37 cellular contexts compared by ENCODE assay signal in genomic region chr12:19303496-19303895, GRCh38.
"Had no signal": no experiment of that assay in that cellular context is flagged by ENCODE, and none has a peak within 500 bp of the region (broad histone marks: within the 10 kb centered on the region; RNA-seq: fewer than 3 reads in every experiment).

No MANE protein-coding gene starts in this region.

- DNase-seq: activated B cell treated with CpG ODN at 0.5 μM for 24 hours; activated CD4-positive, alpha-beta memory T cell treated with anti-CD3 and anti-CD28 coated beads for 36 hours; activated CD4-positive, alpha-beta T cell treated with anti-CD3 and anti-CD28 coated beads for 4 hours; activated CD4-positive, alpha-beta T cell treated with anti-CD3 and anti-CD28 coated beads, Interleukin-2, amount 10 ng/mL, durations not matched to agents 24 days and 14 days; activated CD4-positive, alpha-beta T cell treated with anti-CD3 and anti-CD28 coated beads, Interleukin-2, amount 50 U/mL, for 1 hour; activated CD4-positive, alpha-beta T cell treated with anti-CD3 and anti-CD28 coated beads, Interleukin-2, amount 50 U/mL, for 4 hours; activated CD4-positive, CD25-positive, alpha-beta regulatory T cell treated with anti-CD3 and anti-CD28 coated beads, Interleukin-2, amount 50 U/mL, for 72 hours; activated CD8-positive, alpha-beta memory T cell treated with anti-CD3 and anti-CD28 coated beads, Interleukin-2, amount 50 U/mL, for 4 hours; activated CD8-positive, alpha-beta T cell treated with anti-CD3 and anti-CD28 coated beads for 36 hours; activated effector memory CD4-positive, alpha-beta T cell treated with anti-CD3 and anti-CD28 coated beads, Interleukin-2, amount 50 U/mL, for 16 hours; activated gamma-delta T cell treated with Interleukin-2 at 50 U/mL for 16 hours; activated naive CD4-positive, alpha-beta T cell; activated naive CD4-positive, alpha-beta T cell treated with anti-CD3 and anti-CD28 coated beads for 36 hours; activated naive CD4-positive, alpha-beta T cell treated with anti-CD3 and anti-CD28 coated beads, Interleukin-2, amount 50 U/mL, for 16 hours; activated naive CD8-positive, alpha-beta T cell treated with anti-CD3 and anti-CD28 coated beads for 36 hours; activated T-cell treated with anti-CD3 and anti-CD28 coated beads for 4 hours; activated T-cell treated with anti-CD3 and anti-CD28 coated beads, Interleukin-2, amount 50 U/mL, for 1 hour; activated T-cell treated with anti-CD3 and anti-CD28 coated beads, Interleukin-2, amount 50 U/mL, for 4 hours; activated T-cell treated with anti-CD3 and anti-CD28 coated beads, Interleukin-2, amount 50 U/mL, for 72 hours; amygdala; anterior cingulate cortex; caudate nucleus; T-helper 1 cell; T-helper 2 cell; T-helper 9 cell; WERI-Rb-1 had no signal

- H3K27ac Mint-ChIP-seq: activated B cell treated with CpG ODN at 0.5 μM for 24 hours; activated CD4-positive, alpha-beta memory T cell treated with anti-CD3 and anti-CD28 coated beads for 36 hours; activated CD4-positive, alpha-beta T cell treated with anti-CD3 and anti-CD28 coated beads, Interleukin-2, amount 10 ng/mL, durations not matched to agents 24 days and 14 days; activated CD8-positive, alpha-beta T cell treated with anti-CD3 and anti-CD28 coated beads for 36 hours; activated naive CD4-positive, alpha-beta T cell treated with anti-CD3 and anti-CD28 coated beads for 36 hours; activated naive CD4-positive, alpha-beta T cell treated with anti-CD3 and anti-CD28 coated beads, Interleukin-2, amount 50 U/mL, for 72 hours; activated naive CD8-positive, alpha-beta T cell treated with anti-CD3 and anti-CD28 coated beads for 36 hours; activated T-cell treated with anti-CD3 and anti-CD28 coated beads, Interleukin-2, amount 50 U/mL, for 72 hours; activated T-helper 1 cell treated with anti-CD3 and anti-CD28 coated beads, Interleukin-12 subunit alpha, Interleukin-12 subunit beta, Interleukin-2, Interleukin-4 antibody, amounts not matched to agents 30 ng/mL and 10 ng/mL and 1 ng/mL, durations not matched to agents 14 hours and 24 hours and 36 hours; activated T-helper 17 cell treated with anti-CD3 and anti-CD28 coated beads, Interleukin-2, amount 50 U/mL, for 72 hours; brain; T-helper 1 cell treated with Interleukin-12 subunit alpha and Interleukin-12 subunit beta and Interleukin-4 antibody, amounts not matched to agents 30 μg/mL and 1 μg/mL, for 36 hours; T-helper 2 cell treated with Interferon-gamma antibody and Interleukin-4, amounts not matched to agents 5 μg/mL and 100 μg/mL, for 36 hours had no signal

- H3K4me3 Mint-ChIP-seq: activated B cell treated with CpG ODN at 0.5 μM for 24 hours; activated CD4-positive, alpha-beta memory T cell treated with anti-CD3 and anti-CD28 coated beads for 36 hours; activated CD4-positive, alpha-beta T cell treated with anti-CD3 and anti-CD28 coated beads, Interleukin-2, amount 10 ng/mL, durations not matched to agents 24 days and 14 days; activated CD8-positive, alpha-beta T cell treated with anti-CD3 and anti-CD28 coated beads for 36 hours; activated naive CD4-positive, alpha-beta T cell treated with anti-CD3 and anti-CD28 coated beads for 36 hours; activated naive CD8-positive, alpha-beta T cell treated with anti-CD3 and anti-CD28 coated beads for 36 hours; activated T-cell treated with anti-CD3 and anti-CD28 coated beads, Interleukin-2, amount 50 U/mL, for 4 hours; activated T-cell treated with anti-CD3 and anti-CD28 coated beads, Interleukin-2, amount 50 U/mL, for 72 hours; activated T-helper 1 cell treated with anti-CD3 and anti-CD28 coated beads, Interleukin-12 subunit alpha, Interleukin-12 subunit beta, Interleukin-2, Interleukin-4 antibody, amounts not matched to agents 30 ng/mL and 10 ng/mL and 1 ng/mL, durations not matched to agents 14 hours and 24 hours and 36 hours; activated T-helper 17 cell treated with anti-CD3 and anti-CD28 coated beads, Interleukin-2, amount 50 U/mL, for 72 hours; brain; central memory CD8-positive, alpha-beta T cell; T-helper 1 cell treated with Interleukin-12 subunit alpha and Interleukin-12 subunit beta and Interleukin-4 antibody, amounts not matched to agents 30 μg/mL and 1 μg/mL, for 36 hours; T-helper 2 cell treated with Interferon-gamma antibody and Interleukin-4, amounts not matched to agents 5 μg/mL and 100 μg/mL, for 36 hours had no signal

- ATAC-seq: activated CD8-positive, alpha-beta T cell treated with anti-CD3 and anti-CD28 coated beads for 36 hours; activated naive CD4-positive, alpha-beta T cell treated with anti-CD3 and anti-CD28 coated beads, Interleukin-2, amount 50 U/mL, for 72 hours; activated T-cell treated with anti-CD3 and anti-CD28 coated beads, Interleukin-2, amount 50 U/mL, for 4 hours; activated T-cell treated with anti-CD3 and anti-CD28 coated beads, Interleukin-2, amount 50 U/mL, for 72 hours; activated T-helper 17 cell treated with anti-CD3 and anti-CD28 coated beads, Interleukin-2, amount 50 U/mL, for 72 hours had no signal

- H3K27me3 ChIP-seq: ascending aorta, cardiac muscle cell had no signal

- H3K4me1 ChIP-seq: ascending aorta had no signal

- H3K27ac ChIP-seq: ascending aorta, cardiac muscle cell, WERI-Rb-1 had no signal

- H3K36me3 Mint-ChIP-seq: activated naive CD4-positive, alpha-beta T cell treated with anti-CD3 and anti-CD28 coated beads, Interleukin-2, amount 50 U/mL, for 72 hours; activated naive CD8-positive, alpha-beta T cell treated with anti-CD3 and anti-CD28 coated beads for 36 hours had no signal

- H3K4me1 Mint-ChIP-seq: activated B cell treated with CpG ODN at 0.5 μM for 24 hours; activated CD4-positive, alpha-beta T cell treated with anti-CD3 and anti-CD28 coated beads, Interleukin-2, amount 10 ng/mL, durations not matched to agents 24 days and 14 days; activated naive CD8-positive, alpha-beta T cell treated with anti-CD3 and anti-CD28 coated beads for 36 hours; activated T-helper 17 cell treated with anti-CD3 and anti-CD28 coated beads, Interleukin-2, amount 50 U/mL, for 72 hours; central memory CD8-positive, alpha-beta T cell had no signal

- H3K9me3 Mint-ChIP-seq: activated B cell treated with CpG ODN at 0.5 μM for 24 hours; activated CD4-positive, alpha-beta memory T cell treated with anti-CD3 and anti-CD28 coated beads for 36 hours; activated CD4-positive, alpha-beta T cell treated with anti-CD3 and anti-CD28 coated beads, Interleukin-2, amount 10 ng/mL, durations not matched to agents 24 days and 14 days; activated CD8-positive, alpha-beta T cell treated with anti-CD3 and anti-CD28 coated beads for 36 hours; activated naive CD4-positive, alpha-beta T cell treated with anti-CD3 and anti-CD28 coated beads for 36 hours; activated naive CD4-positive, alpha-beta T cell treated with anti-CD3 and anti-CD28 coated beads, Interleukin-2, amount 50 U/mL, for 72 hours; activated naive CD8-positive, alpha-beta T cell treated with anti-CD3 and anti-CD28 coated beads for 36 hours; activated T-cell treated with anti-CD3 and anti-CD28 coated beads, Interleukin-2, amount 50 U/mL, for 4 hours; activated T-cell treated with anti-CD3 and anti-CD28 coated beads, Interleukin-2, amount 50 U/mL, for 72 hours; activated T-helper 1 cell treated with anti-CD3 and anti-CD28 coated beads, Interleukin-12 subunit alpha, Interleukin-12 subunit beta, Interleukin-2, Interleukin-4 antibody, amounts not matched to agents 30 ng/mL and 10 ng/mL and 1 ng/mL, durations not matched to agents 14 hours and 24 hours and 36 hours; activated T-helper 17 cell treated with anti-CD3 and anti-CD28 coated beads, Interleukin-2, amount 50 U/mL, for 72 hours; central memory CD8-positive, alpha-beta T cell; T-helper 1 cell treated with Interleukin-12 subunit alpha and Interleukin-12 subunit beta and Interleukin-4 antibody, amounts not matched to agents 30 μg/mL and 1 μg/mL, for 36 hours; T-helper 2 cell treated with Interferon-gamma antibody and Interleukin-4, amounts not matched to agents 5 μg/mL and 100 μg/mL, for 36 hours had no signal

- H3K27me3 Mint-ChIP-seq: activated B cell treated with CpG ODN at 0.5 μM for 24 hours; activated CD4-positive, alpha-beta memory T cell treated with anti-CD3 and anti-CD28 coated beads for 36 hours; activated CD4-positive, alpha-beta T cell treated with anti-CD3 and anti-CD28 coated beads, Interleukin-2, amount 10 ng/mL, durations not matched to agents 24 days and 14 days; activated CD8-positive, alpha-beta T cell treated with anti-CD3 and anti-CD28 coated beads for 36 hours; activated naive CD8-positive, alpha-beta T cell treated with anti-CD3 and anti-CD28 coated beads for 36 hours; activated T-helper 17 cell treated with anti-CD3 and anti-CD28 coated beads, Interleukin-2, amount 50 U/mL, for 72 hours; brain; central memory CD8-positive, alpha-beta T cell had no signal

- H3K9me3 ChIP-seq: ascending aorta had no signal

- H3K4me3 ChIP-seq: ascending aorta, cardiac muscle cell had no signal

- FAIRE-seq: bronchial epithelial cell, TTC549 had no signal
